In genomic region chr1:112955678-112956502, GRCh38 we compare ENCODE assay signal across 1 cellular context.
TF ChIP-seq lines count a peak whose summit lies in the region.

Gene SLC16A1 (minus strand): TSS chr1:112956196. CDS start chr1:112929308, 26,888 bp downstream.

TF ChIP-seq in HepG2, 621 proteins besides CTCF, POLR2A, EP300 and RAD21 (continued from another document):
- TF ChIP-seq ZNF20 (CRISPR knock-in tag; IDR thresholded peaks at IDR 0.05) (peak; percentile 85; the same call in 1 of the 2 replicates), SAFB2 (CRISPR knock-in tag; IDR thresholded peaks at IDR 0.05; ENCODE audit: borderline replicate concordance, low read depth) (no peak; the same call in 1 of the 2 replicates), ZGPAT (CRISPR knock-in tag; IDR thresholded peaks at IDR 0.05) (peak; percentile 64), FOXA1 (IDR thresholded peaks at IDR 0.05) (no peak), FOXA1 (CRISPR knock-in tag; IDR thresholded peaks at IDR 0.05) (peak; percentile 30), NKX3-1 (CRISPR knock-in tag; IDR thresholded peaks at IDR 0.05) (no peak), JUND (CRISPR knock-in tag; IDR thresholded peaks at IDR 0.05) (no peak; the same call in 1 of the 2 replicates), NPAS2 (CRISPR knock-in tag; IDR thresholded peaks at IDR 0.05; ENCODE audit: borderline replicate concordance) (no peak), ZFX (CRISPR knock-in tag; IDR thresholded peaks at IDR 0.05; ENCODE audit: low read depth) (peak; percentile 83), ZNF567 (CRISPR knock-in tag; IDR thresholded peaks at IDR 0.05; ENCODE audit: borderline replicate concordance) (peak; percentile 74; the same call in 1 of the 2 replicates), ZNF713 (CRISPR knock-in tag; IDR thresholded peaks at IDR 0.05) (peak; percentile 76; the same call in 1 of the 2 replicates), KLF15 (CRISPR knock-in tag; IDR thresholded peaks at IDR 0.05; ENCODE audit: borderline replicate concordance) (peak; percentile 78)
